Comparison of ENCODE assay signal across 9 cellular contexts in the genomic region with DNA sequence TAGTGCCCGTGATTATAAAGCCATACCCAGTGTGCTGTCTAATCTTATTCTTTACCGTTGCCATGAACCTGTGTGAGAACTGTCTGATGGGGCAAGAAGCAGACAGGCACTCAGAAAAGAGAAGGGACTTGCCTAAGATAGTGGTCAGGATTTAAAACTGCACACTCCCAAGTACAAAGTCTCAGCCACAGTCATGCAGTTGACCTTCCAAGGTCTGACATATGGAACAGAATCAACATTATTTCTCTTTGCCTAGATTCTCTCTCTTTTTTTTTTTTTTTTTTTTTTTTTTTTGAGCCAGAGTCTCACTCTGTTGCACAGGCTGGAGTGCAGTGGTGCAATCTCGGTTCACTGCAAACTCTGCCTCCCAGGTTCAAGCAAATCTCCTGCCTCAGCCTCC. TPM values are rescaled to one million over a fixed set of nuclear protein-coding genes. Genes with fewer than 3 reads are reported as not detected.
DNase-seq lines count a peak whose midpoint lies in the region; ATAC-seq and TF ChIP-seq lines count a peak whose summit lies in the region.
"Had no signal": no experiment of that assay in that cellular context is flagged by ENCODE, and none has a peak within 500 bp of the region (broad histone marks: within the 10 kb centered on the region; RNA-seq: fewer than 3 reads in every experiment).

No MANE protein-coding gene starts in this region.

- H2AFZ ChIP-seq in GM23338, result no peak overlapping the region

- peaks cover 30% of the 10 kb centered on the region for H3K4me1 Mint-ChIP-seq in T-helper 1 cell treated with Interleukin-12 subunit alpha and Interleukin-12 subunit beta and Interleukin-4 antibody, amounts not matched to agents 30 μg/mL and 1 μg/mL, for 36 hours (ENCODE audit: low read depth)
- H3K4me1 Mint-ChIP-seq in GM23338 (peaks cover 22% of the 10 kb centered on the region), nephron (peaks cover 31% of the 10 kb centered on the region)
- peaks cover 38% of the 10 kb centered on the region for H3K4me1 Mint-ChIP-seq in activated naive CD8-positive, alpha-beta T cell treated with anti-CD3 and anti-CD28 coated beads, Interleukin-2, amount 50 U/mL, for 24 hours

- TF ChIP-seq CTCF in GM23338 (conservative IDR thresholded peaks at IDR 0.05; ENCODE audit: low read depth in 2 of 2) (no peak), nephron (IDR thresholded peaks at IDR 0.05; ENCODE audit: unreplicated experiment in 3 of 3) (no peak)

- no peaks in the 10 kb centered on the region for H3K36me3 ChIP-seq in GM23338 (ENCODE audit: insufficient read depth)

- no peaks in the 10 kb centered on the region for H3K27me3 ChIP-seq in GM23338 (ENCODE audit: insufficient read depth)

- H3K9me2 ChIP-seq in GM23338 (ENCODE audit: insufficient read depth), result no peaks in the 10 kb centered on the region

- H3K27ac ChIP-seq in GM23338 (ENCODE audit: low read depth), result no peak overlapping the region

- no peaks in the 10 kb centered on the region; the same call in 1 of the 2 replicates for H3F3A ChIP-seq in GM23338 (replicated peaks; ENCODE audit: low read depth)

- H3K9me3 Mint-ChIP-seq in T-helper 1 cell treated with Interleukin-12 subunit alpha and Interleukin-12 subunit beta and Interleukin-4 antibody, amounts not matched to agents 30 μg/mL and 1 μg/mL, for 36 hours, result no peaks in the 10 kb centered on the region
- no peaks in the 10 kb centered on the region; the same call in 2 of the 3 replicates for H3K9me3 Mint-ChIP-seq in GM23338
- H3K9me3 Mint-ChIP-seq in activated naive CD8-positive, alpha-beta T cell treated with anti-CD3 and anti-CD28 coated beads, Interleukin-2, amount 50 U/mL, for 24 hours, result no peaks in the 10 kb centered on the region
- no peaks in the 10 kb centered on the region for H3K9me3 Mint-ChIP-seq in nephron

- H4K20me1 ChIP-seq in GM23338 (replicated peaks; ENCODE audit: insufficient read depth), result peaks cover 24% of the 10 kb centered on the region

- H3K27me3 Mint-ChIP-seq in T-helper 1 cell treated with Interleukin-12 subunit alpha and Interleukin-12 subunit beta and Interleukin-4 antibody, amounts not matched to agents 30 μg/mL and 1 μg/mL, for 36 hours (ENCODE audit: low read depth), result peaks cover 4% of the 10 kb centered on the region
- H3K27me3 Mint-ChIP-seq in GM23338 (ENCODE audit: insufficient read depth, low read depth, poor library complexity), result peaks cover 13% of the 10 kb centered on the region
- no peaks in the 10 kb centered on the region for H3K27me3 Mint-ChIP-seq in activated naive CD8-positive, alpha-beta T cell treated with anti-CD3 and anti-CD28 coated beads, Interleukin-2, amount 50 U/mL, for 24 hours
- peaks cover 5% of the 10 kb centered on the region for H3K27me3 Mint-ChIP-seq in nephron (ENCODE audit: low read depth)

- peak overlapping the region; percentile 92; the same call in 1 of the 2 replicates for H3K4me3 ChIP-seq in GM23338

- H3K79me2 ChIP-seq in GM23338 (replicated peaks; ENCODE audit: insufficient read depth), result peaks cover 35% of the 10 kb centered on the region

- peak overlapping the region; percentile 85 for H3K4me3 Mint-ChIP-seq in T-helper 1 cell treated with Interleukin-12 subunit alpha and Interleukin-12 subunit beta and Interleukin-4 antibody, amounts not matched to agents 30 μg/mL and 1 μg/mL, for 36 hours
- H3K4me3 Mint-ChIP-seq in GM23338 (peak overlapping the region; percentile 98), nephron (peak overlapping the region; percentile 90 to 96 (median 91))
- H3K4me3 Mint-ChIP-seq in activated naive CD8-positive, alpha-beta T cell treated with anti-CD3 and anti-CD28 coated beads, Interleukin-2, amount 50 U/mL, for 24 hours, result peak overlapping the region; percentile 87

- H3K4me2 ChIP-seq in GM23338, result peak overlapping the region; percentile 89

- peaks cover 21% of the 10 kb centered on the region for H3K4me1 ChIP-seq in GM23338 (ENCODE audit: insufficient read depth)

- DNase-seq in T-helper 1 cell, result no peak
- no peak for DNase-seq in GM23338 (ENCODE audit: low spot score)
- DNase-seq in activated naive CD8-positive, alpha-beta T cell treated with anti-CD3 and anti-CD28 coated beads, Interleukin-2, amount 50 U/mL, for 24 hours, result no peak
- no peak for DNase-seq in NCI-H128 (lab: John Stamatoyannopoulos, UW; ENCODE audit: unreplicated experiment)
- no peak for DNase-seq in NCI-H2107 treated with DMSO at 0.1 percent for 48 hours (lab: John Stamatoyannopoulos, UW; ENCODE audit: unreplicated experiment)
- DNase-seq: NCI-H1417 treated with DMSO at 0.1 percent for 48 hours had no signal

- peak overlapping the region; percentile 95 for H3K27ac Mint-ChIP-seq in T-helper 1 cell treated with Interleukin-12 subunit alpha and Interleukin-12 subunit beta and Interleukin-4 antibody, amounts not matched to agents 30 μg/mL and 1 μg/mL, for 36 hours
- no peak overlapping the region for H3K27ac Mint-ChIP-seq in GM23338
- H3K27ac Mint-ChIP-seq in activated naive CD8-positive, alpha-beta T cell treated with anti-CD3 and anti-CD28 coated beads, Interleukin-2, amount 50 U/mL, for 24 hours, result peak overlapping the region; percentile 94
- peak overlapping the region; percentile 87 to 99 (median 99) for H3K27ac Mint-ChIP-seq in nephron

- ATAC-seq in GM23338 (no peak), SK-N-SH treated with all-trans-retinoic acid at 6 μM for 48 hours (no peak)
- no peak for ATAC-seq in activated naive CD8-positive, alpha-beta T cell treated with anti-CD3 and anti-CD28 coated beads, Interleukin-2, amount 50 U/mL, for 24 hours

- peaks cover 15% of the 10 kb centered on the region for H3K36me3 Mint-ChIP-seq in T-helper 1 cell treated with Interleukin-12 subunit alpha and Interleukin-12 subunit beta and Interleukin-4 antibody, amounts not matched to agents 30 μg/mL and 1 μg/mL, for 36 hours (ENCODE audit: low read depth)
- H3K36me3 Mint-ChIP-seq in GM23338 (ENCODE audit: low read depth), result peaks cover 20% of the 10 kb centered on the region
- H3K36me3 Mint-ChIP-seq in activated naive CD8-positive, alpha-beta T cell treated with anti-CD3 and anti-CD28 coated beads, Interleukin-2, amount 50 U/mL, for 24 hours (ENCODE audit: low read depth), result peaks cover 20% of the 10 kb centered on the region
- H3K36me3 Mint-ChIP-seq in nephron (ENCODE audit: low read depth), result peaks cover 9% of the 10 kb centered on the region

TF ChIP-seq in GM23338, 12 proteins besides CTCF, POLR2A, EP300 and RAD21:
- TF ChIP-seq STAT1 (IDR thresholded peaks at IDR 0.05; ENCODE audit: unreplicated experiment) (no peak), CREB1 (CRISPR knock-in tag; IDR thresholded peaks at IDR 0.05; ENCODE audit: low read depth) (no peak), POLR2AphosphoS5 (IDR thresholded peaks at IDR 0.05; ENCODE audit: low read depth) (no peak)
- TF ChIP-seq, protein P1, sequence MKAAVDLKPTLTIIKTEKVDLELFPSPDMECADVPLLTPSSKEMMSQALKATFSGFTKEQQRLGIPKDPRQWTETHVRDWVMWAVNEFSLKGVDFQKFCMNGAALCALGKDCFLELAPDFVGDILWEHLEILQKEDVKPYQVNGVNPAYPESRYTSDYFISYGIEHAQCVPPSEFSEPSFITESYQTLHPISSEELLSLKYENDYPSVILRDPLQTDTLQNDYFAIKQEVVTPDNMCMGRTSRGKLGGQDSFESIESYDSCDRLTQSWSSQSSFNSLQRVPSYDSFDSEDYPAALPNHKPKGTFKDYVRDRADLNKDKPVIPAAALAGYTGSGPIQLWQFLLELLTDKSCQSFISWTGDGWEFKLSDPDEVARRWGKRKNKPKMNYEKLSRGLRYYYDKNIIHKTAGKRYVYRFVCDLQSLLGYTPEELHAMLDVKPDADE (IDR thresholded peaks at IDR 0.05), result no peak
TF ChIP-seq in GM23338: peak in this region for 0.

TF ChIP-seq in SK-N-SH treated with all-trans-retinoic acid at 6 μM for 48 hours, 23 proteins besides CTCF, POLR2A, EP300 and RAD21 (continues in another document):
- TF ChIP-seq, protein P2, sequence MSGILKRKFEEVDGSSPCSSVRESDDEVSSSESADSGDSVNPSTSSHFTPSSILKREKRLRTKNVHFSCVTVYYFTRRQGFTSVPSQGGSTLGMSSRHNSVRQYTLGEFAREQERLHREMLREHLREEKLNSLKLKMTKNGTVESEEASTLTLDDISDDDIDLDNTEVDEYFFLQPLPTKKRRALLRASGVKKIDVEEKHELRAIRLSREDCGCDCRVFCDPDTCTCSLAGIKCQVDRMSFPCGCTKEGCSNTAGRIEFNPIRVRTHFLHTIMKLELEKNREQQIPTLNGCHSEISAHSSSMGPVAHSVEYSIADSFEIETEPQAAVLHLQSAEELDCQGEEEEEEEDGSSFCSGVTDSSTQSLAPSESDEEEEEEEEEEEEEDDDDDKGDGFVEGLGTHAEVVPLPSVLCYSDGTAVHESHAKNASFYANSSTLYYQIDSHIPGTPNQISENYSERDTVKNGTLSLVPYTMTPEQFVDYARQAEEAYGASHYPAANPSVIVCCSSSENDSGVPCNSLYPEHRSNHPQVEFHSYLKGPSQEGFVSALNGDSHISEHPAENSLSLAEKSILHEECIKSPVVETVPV (CRISPR knock-in tag; IDR thresholded peaks at IDR 0.05), result no peak
- no peak for TF ChIP-seq TOX (CRISPR knock-in tag; IDR thresholded peaks at IDR 0.05; ENCODE audit: borderline replicate concordance)
- TF ChIP-seq, protein P3, sequence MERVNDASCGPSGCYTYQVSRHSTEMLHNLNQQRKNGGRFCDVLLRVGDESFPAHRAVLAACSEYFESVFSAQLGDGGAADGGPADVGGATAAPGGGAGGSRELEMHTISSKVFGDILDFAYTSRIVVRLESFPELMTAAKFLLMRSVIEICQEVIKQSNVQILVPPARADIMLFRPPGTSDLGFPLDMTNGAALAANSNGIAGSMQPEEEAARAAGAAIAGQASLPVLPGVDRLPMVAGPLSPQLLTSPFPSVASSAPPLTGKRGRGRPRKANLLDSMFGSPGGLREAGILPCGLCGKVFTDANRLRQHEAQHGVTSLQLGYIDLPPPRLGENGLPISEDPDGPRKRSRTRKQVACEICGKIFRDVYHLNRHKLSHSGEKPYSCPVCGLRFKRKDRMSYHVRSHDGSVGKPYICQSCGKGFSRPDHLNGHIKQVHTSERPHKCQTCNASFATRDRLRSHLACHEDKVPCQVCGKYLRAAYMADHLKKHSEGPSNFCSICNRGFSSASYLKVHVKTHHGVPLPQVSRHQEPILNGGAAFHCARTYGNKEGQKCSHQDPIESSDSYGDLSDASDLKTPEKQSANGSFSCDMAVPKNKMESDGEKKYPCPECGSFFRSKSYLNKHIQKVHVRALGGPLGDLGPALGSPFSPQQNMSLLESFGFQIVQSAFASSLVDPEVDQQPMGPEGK (CRISPR knock-in tag; IDR thresholded peaks at IDR 0.05; ENCODE audit: borderline replicate concordance), result no peak
- TF ChIP-seq CSDC2 (CRISPR knock-in tag; IDR thresholded peaks at IDR 0.05), result no peak
- no peak for TF ChIP-seq ZNF70 (CRISPR knock-in tag; IDR thresholded peaks at IDR 0.05)
- TF ChIP-seq ISL1 (CRISPR knock-in tag; IDR thresholded peaks at IDR 0.05), result no peak
- TF ChIP-seq BACH2 (CRISPR knock-in tag; IDR thresholded peaks at IDR 0.05; ENCODE audit: borderline replicate concordance), result no peak
- no peak for TF ChIP-seq ZFP30 (CRISPR knock-in tag; IDR thresholded peaks at IDR 0.05)

RNA-seq across cellular contexts. Expression of a gene that starts 1.9 kb away (rescaled TPM):
- total RNA-seq in GM23338 (2014; rRNA removed; shearing (Covaris generic)), result 316 and 342 TPM in 2 replicates
- polyA plus RNA-seq in GM23338 (2016; fragmentation: Nextera tagmentation; extraction: Ambion mirVana), result 93.4 and 131 TPM in 2 replicates

RNA-seq across cellular contexts. Expression of a gene that starts 51.0 kb away (rescaled TPM):
- total RNA-seq in GM23338 (2014; rRNA removed; shearing (Covaris generic)), result 244 and 366 TPM in 2 replicates
- polyA plus RNA-seq in GM23338 (2016; fragmentation: Nextera tagmentation; extraction: Ambion mirVana), result 344 and 440 TPM in 2 replicates
